Comparison of ENCODE assay signal across 8 cellular contexts in the genomic region with DNA sequence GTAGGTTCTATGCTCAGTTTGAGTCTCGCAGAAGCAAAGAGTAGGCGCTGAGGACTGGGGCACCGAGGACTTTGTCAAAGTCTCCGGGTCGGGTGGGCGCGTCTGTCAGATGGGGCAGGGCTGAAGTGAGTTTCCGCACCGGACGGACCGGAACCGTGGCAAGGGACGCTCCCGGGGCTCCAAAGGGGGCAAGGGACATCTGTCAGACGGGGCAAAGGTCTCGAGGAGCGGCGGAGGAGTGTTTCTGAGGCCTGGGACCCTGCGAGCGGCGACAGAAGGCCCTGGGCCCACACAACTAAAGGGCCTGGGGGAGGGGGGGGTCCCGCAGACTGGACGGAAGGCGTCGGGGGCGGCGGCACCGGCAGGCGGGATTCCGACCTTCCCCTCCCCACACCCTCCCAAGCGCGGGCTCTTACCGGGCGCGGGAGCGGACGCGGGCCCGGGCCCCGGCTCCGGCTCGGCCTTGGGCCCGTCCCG. TPM values are rescaled to one million over a fixed set of nuclear protein-coding genes. Genes with fewer than 3 reads are reported as not detected.
A peak's percentile ranks its signal among the peaks of the same experiment; 100 is the strongest.
DNase-seq lines count a peak whose midpoint lies in the region; ATAC-seq and TF ChIP-seq lines count a peak whose summit lies in the region.

No MANE protein-coding gene starts in this region.

- H3K36me3 Mint-ChIP-seq in natural killer cell treated with Interleukin-12 subunit alpha and Interleukin-12 subunit beta and Interleukin-15 and Interleukin-18, amount 100 ng/mL, for 72 hours: peaks cover 6% of the 10 kb centered on the region

- H3K79me2 ChIP-seq in OCI-LY7 (ENCODE audit: insufficient read depth, low read depth, low read length): peaks cover 24% of the 10 kb centered on the region

- H3K9me3 Mint-ChIP-seq in natural killer cell treated with Interleukin-12 subunit alpha and Interleukin-12 subunit beta and Interleukin-15 and Interleukin-18, amount 100 ng/mL, for 72 hours: no peaks in the 10 kb centered on the region

- H3K4me2 ChIP-seq in OCI-LY7 (ENCODE audit: low read length): peak overlapping the region; percentile 83

- no peaks in the 10 kb centered on the region for H3K9me2 ChIP-seq in OCI-LY7 (ENCODE audit: insufficient read depth, low read length)

- no peak overlapping the region for H2AFZ ChIP-seq in OCI-LY7 (ENCODE audit: low read length)

- peak; percentile 8 to 15 for ATAC-seq in activated CD4-positive, CD25-positive, alpha-beta regulatory T cell treated with anti-CD3 and anti-CD28 coated beads, Interleukin-2, amount 50 U/mL, for 24 hours
- ATAC-seq in natural killer cell treated with Interleukin-12 subunit alpha and Interleukin-12 subunit beta and Interleukin-15 and Interleukin-18, amount 100 ng/mL, for 72 hours: peak in 1 of 2 donors; percentile 34
- ATAC-seq in GM21786 (IDR thresholded peaks at IDR 0.05; ENCODE audit: unreplicated experiment): no peak
- ATAC-seq in HG03442 (IDR thresholded peaks at IDR 0.05; ENCODE audit: unreplicated experiment): no peak

- peak overlapping the region; percentile 94 to 96 for H3K27ac Mint-ChIP-seq in natural killer cell treated with Interleukin-12 subunit alpha and Interleukin-12 subunit beta and Interleukin-15 and Interleukin-18, amount 100 ng/mL, for 72 hours

- H3K27me3 Mint-ChIP-seq in natural killer cell treated with Interleukin-12 subunit alpha and Interleukin-12 subunit beta and Interleukin-15 and Interleukin-18, amount 100 ng/mL, for 72 hours: no peaks in the 10 kb centered on the region

- H3K9ac ChIP-seq in duodenal mucosa (ENCODE audit: low read depth in 1 of 2, low read length in 2 of 2): peak overlapping the region; percentile 76 to 78

- H3K9me3 ChIP-seq in OCI-LY7 (ENCODE audit: low read length) (no peaks in the 10 kb centered on the region), duodenal mucosa (ENCODE audit: control insufficient read depth in 1 of 2, low read length in 2 of 2) (no peaks in the 10 kb centered on the region)

- intact Hi-C loops in OCI-LY7 (cut with micrococcal nuclease; ENCODE audit: unreplicated experiment): loop anchor here (5.0 kb wide), 1 partner anchor 125 kb away; no protein-coding TSS in a partner anchor

- H4K20me1 ChIP-seq in OCI-LY7 (ENCODE audit: insufficient read depth, low read length): no peaks in the 10 kb centered on the region

- peak overlapping the region; percentile 98 for H3K4me3 Mint-ChIP-seq in natural killer cell treated with Interleukin-12 subunit alpha and Interleukin-12 subunit beta and Interleukin-15 and Interleukin-18, amount 100 ng/mL, for 72 hours

- peak overlapping the region; percentile 85 for H3K4me3 ChIP-seq in OCI-LY7 (ENCODE audit: low read depth, low read length, poor library complexity, severe bottlenecking)
- peak overlapping the region; percentile 71 to 90 for H3K4me3 ChIP-seq in duodenal mucosa (ENCODE audit: low read depth in 1 of 2, low read length in 2 of 2)

- peaks cover 25 to 27% of the 10 kb centered on the region in 2 donors for H3K4me1 Mint-ChIP-seq in natural killer cell treated with Interleukin-12 subunit alpha and Interleukin-12 subunit beta and Interleukin-15 and Interleukin-18, amount 100 ng/mL, for 72 hours (ENCODE audit: low read depth in 2 of 2)

- TF ChIP-seq CTCF in OCI-LY7 (conservative IDR thresholded peaks at IDR 0.05; ENCODE audit: low read length): no peak

- H3K27me3 ChIP-seq in duodenal mucosa (ENCODE audit: control insufficient read depth in 1 of 2, insufficient read depth in 2 of 2, low read length in 2 of 2): no peaks in the 10 kb centered on the region

- H3K4me1 ChIP-seq in OCI-LY7 (ENCODE audit: insufficient read depth, low read length, poor library complexity, severe bottlenecking) (peaks cover 21% of the 10 kb centered on the region), duodenal mucosa (ENCODE audit: control insufficient read depth in 1 of 2, insufficient read depth in 2 of 2, low read length in 2 of 2) (peaks cover 14 to 26% of the 10 kb centered on the region in 2 donors)

- H3K36me3 ChIP-seq in OCI-LY7 (ENCODE audit: insufficient read depth, low read length) (peaks cover 30% of the 10 kb centered on the region), duodenal mucosa (ENCODE audit: control insufficient read depth in 1 of 2, insufficient read depth in 2 of 2, low read length in 2 of 2) (peaks cover 0 to 8% of the 10 kb centered on the region in 2 donors)

- POLR2A ChIA-PET in OCI-LY7 (lab: Charles Lee): interaction anchor here (0.9 kb wide), 2 partner anchors 13 to 31 kb away, joined by 3 to 5 read pairs; partner anchors contain the start of gene AKAP8L

- DNase-seq in activated CD4-positive, CD25-positive, alpha-beta regulatory T cell (lab: John Stamatoyannopoulos, UW): no peak
- DNase-seq in OCI-LY7 (ENCODE audit: low spot score): peak; percentile 33
- DNase-seq in natural killer cell treated with Interleukin-12 subunit alpha and Interleukin-12 subunit beta and Interleukin-15 and Interleukin-18, amount 100 ng/mL, for 72 hours (ENCODE audit: low spot score): no peak
- no peak for DNase-seq in DMS153 treated with DMSO at 0.1 percent for 48 hours (lab: John Stamatoyannopoulos, UW; ENCODE audit: unreplicated experiment)

- CTCF ChIA-PET in OCI-LY7 (lab: Charles Lee; ENCODE audit: unreplicated experiment): interaction anchor here (0.6 to 1.1 kb wide), 2 partner anchors 13 to 1525 kb away, joined by 3 to 5 read pairs; no protein-coding TSS in a partner anchor

- H3K27ac ChIP-seq in OCI-LY7 (ENCODE audit: low read depth, low read length, poor library complexity, severe bottlenecking): peak overlapping the region; percentile 45
- no peak overlapping the region for H3K27ac ChIP-seq in duodenal mucosa (ENCODE audit: low read depth, low read length)

- no TSS peak for BruUV-seq in OCI-LY7 (replicated peaks; lab: Mats Ljungman, UMichigan)

RNA-seq across cellular contexts. Expression of gene AKAP8L, which starts 13.3 kb away (rescaled TPM):
- total RNA-seq in OCI-LY7 (2014; rRNA removed; shearing (Covaris generic)): 119 and 122 TPM in 2 replicates
- 124 and 143 TPM in 2 replicates for total RNA-seq in OCI-LY7 (2022)
- total RNA-seq in natural killer cell treated with Interleukin-12 subunit alpha and Interleukin-12 subunit beta and Interleukin-15 and Interleukin-18, amount 100 ng/mL, for 72 hours: 100 to 1,000 TPM in 1 of 2 donors, 10 to 100 TPM in 1; 72.8 to 123 TPM

RNA-seq across cellular contexts. Expression of gene WIZ, which starts 17.7 kb away (rescaled TPM):
- total RNA-seq in OCI-LY7 (2014; rRNA removed; shearing (Covaris generic)): 13.5 and 16.4 TPM in 2 replicates
- total RNA-seq in OCI-LY7 (2022): 35.9 and 38.3 TPM in 2 replicates
- total RNA-seq in natural killer cell treated with Interleukin-12 subunit alpha and Interleukin-12 subunit beta and Interleukin-15 and Interleukin-18, amount 100 ng/mL, for 72 hours: 10 to 100 TPM; 27.3 to 46.3 TPM

RNA-seq across cellular contexts. Expression of gene RASAL3, which starts 32.3 kb away (rescaled TPM):
- total RNA-seq in OCI-LY7 (2014; rRNA removed; shearing (Covaris generic)): 28.3 and 29.3 TPM in 2 replicates
- 52.0 and 53.3 TPM in 2 replicates for total RNA-seq in OCI-LY7 (2022)
- total RNA-seq in natural killer cell treated with Interleukin-12 subunit alpha and Interleukin-12 subunit beta and Interleukin-15 and Interleukin-18, amount 100 ng/mL, for 72 hours: 100 to 1,000 TPM; 129 to 158 TPM

RNA-seq across cellular contexts. Expression of gene PGLYRP2, which starts 47.2 kb away (rescaled TPM):
- not detected in 2 replicates for total RNA-seq in OCI-LY7 (2014; rRNA removed; shearing (Covaris generic))
- not detected in 2 replicates for total RNA-seq in OCI-LY7 (2022)
- not detected for total RNA-seq in natural killer cell treated with Interleukin-12 subunit alpha and Interleukin-12 subunit beta and Interleukin-15 and Interleukin-18, amount 100 ng/mL, for 72 hours

RNA-seq across cellular contexts. Expression of gene AKAP8, which starts 52.5 kb away (rescaled TPM):
- 22.2 and 26.4 TPM in 2 replicates for total RNA-seq in OCI-LY7 (2014; rRNA removed; shearing (Covaris generic))
- total RNA-seq in OCI-LY7 (2022): 51.3 and 52.3 TPM in 2 replicates
- 10 to 100 TPM; 61.4 to 78.3 TPM for total RNA-seq in natural killer cell treated with Interleukin-12 subunit alpha and Interleukin-12 subunit beta and Interleukin-15 and Interleukin-18, amount 100 ng/mL, for 72 hours

Comparison
In these comparisons a context has a peak if more than half of its experiments do, and no peak if none do; other contexts are left out.
1. ATAC-seq: peak in activated CD4-positive, CD25-positive, alpha-beta regulatory T cell treated with anti-CD3 and anti-CD28 coated beads, Interleukin-2, amount 50 U/mL, for 24 hours (2 of 2); none in GM21786 (single experiment) and HG03442 (single experiment).